In genomic region chr16:47486856-47487255, GRCh38 we compare ENCODE assay signal across 37 cellular contexts. TPM values are rescaled to one million over a fixed set of nuclear protein-coding genes. Genes with fewer than 3 reads are reported as not detected.
A peak's percentile ranks its signal among the peaks of the same experiment; 100 is the strongest.
DNase-seq lines count a peak whose midpoint lies in the region; ATAC-seq, FAIRE-seq and TF ChIP-seq lines count a peak whose summit lies in the region.
"Had no signal": no experiment of that assay in that cellular context is flagged by ENCODE, and none has a peak within 500 bp of the region (broad histone marks: within the 10 kb centered on the region; RNA-seq: fewer than 3 reads in every experiment).

No MANE protein-coding gene starts in this region.

- CTCF ChIA-PET in GM12878 (lab: Yijun Ruan, JAX), result interaction anchor here (2.9 kb wide), 1 partner anchor 12 kb away, joined by 9 read pairs; no protein-coding TSS in a partner anchor

- no peak for FAIRE-seq in GM12878 (lab: Jason Lieb, UNC)
- FAIRE-seq: A549, D721Med, islet of Langerhans, small intestine had no signal

- H4K20me1 ChIP-seq in GM12878 (ENCODE audit: control insufficient read depth, insufficient read depth), result no peaks in the 10 kb centered on the region

- H3K36me3 ChIP-seq in GM12878 (ENCODE audit: control insufficient read depth in 2 of 2, insufficient read depth in 2 of 2, low read length in 1 of 2) (no peaks in the 10 kb centered on the region; a peak in 1 of 4 replicates), vagina (peaks cover 0 to 30% of the 10 kb centered on the region in 2 donors)
- H3K36me3 ChIP-seq: ovary, upper lobe of right lung had no signal

- intact Hi-C loops in GM12878 (cut with micrococcal nuclease; ENCODE audit: unreplicated experiment) (no loop called here), vagina (cut with DNase I) (no loop called here), sciatic nerve (cut with DNase I) (no loop called here)

- no peak for TF ChIP-seq CTCF in GM12878 (IDR thresholded peaks at IDR 0.05 in 2 of 3, conservative IDR thresholded peaks at IDR 0.05 in 1 of 3; ENCODE audit: control insufficient read depth in 2 of 3, extremely low read depth in 1 of 3, insufficient read depth in 1 of 3, low read depth in 3 of 3, low read length in 3 of 3)
- no peak for TF ChIP-seq CTCF in vagina (IDR thresholded peaks at IDR 0.05)

- no peak overlapping the region for H3K27ac ChIP-seq in GM12878 (ENCODE audit: control insufficient read depth, insufficient read depth)
- no peak overlapping the region for H3K27ac ChIP-seq in vagina
- H3K27ac ChIP-seq: A549, coronary artery, GM23248, left lung, ovary, upper lobe of right lung had no signal

- POLR2A ChIA-PET in GM12878 (lab: Charles Lee), result interaction anchor here (1.0 kb wide), 1 partner anchor 19 kb away, joined by 3 read pairs; no protein-coding TSS in a partner anchor

- H3K79me2 ChIP-seq in GM12878 (ENCODE audit: control insufficient read depth, insufficient read depth, low read length), result peaks cover 21% of the 10 kb centered on the region

- H3K9ac ChIP-seq in GM12878 (ENCODE audit: control insufficient read depth, insufficient read depth, low read length), result no peak overlapping the region
- H3K9ac ChIP-seq: GM23248, SK-N-SH had no signal

- TF ChIP-seq RAD21 in GM12878 (IDR thresholded peaks at IDR 0.05; ENCODE audit: insufficient read depth, low read depth, low read length), result no peak

- DNase-seq in GM12878 (ENCODE audit: low read depth, low spot score), result no peak
- no peak for DNase-seq in T-helper 2 cell
- DNase-seq in vagina (ENCODE audit: extremely low spot score in 2 of 2), result no peak
- no peak for DNase-seq in sciatic nerve (ENCODE audit: low spot score)
- DNase-seq in ecto neural progenitor cell (ENCODE audit: low spot score), result no peak
- DNase-seq: activated CD4-positive, alpha-beta T cell treated with anti-CD3 and anti-CD28 coated beads, Interleukin-2, amount 50 U/mL, for 48 hours; activated naive CD4-positive, alpha-beta T cell; activated naive CD8-positive, alpha-beta T cell treated with anti-CD3 and anti-CD28 coated beads, Interleukin-2, amount 50 U/mL, for 24 hours; activated T-cell treated with anti-CD3 and anti-CD28 coated beads, Interleukin-2, amount 50 U/mL, for 72 hours; AML-193; caudate nucleus; CD4-positive, CD25-positive, alpha-beta regulatory T cell; endodermal cell; GM23248; left lung; mesenchymal stem cell; NCI-H1417; NCI-H2029 treated with DMSO at 0.1 percent for 48 hours; NCI-H2227 treated with DMSO at 0.1 percent for 48 hours; nephron progenitor cell; NK-92 treated with Interleukin-12 subunit alpha and Interleukin-12 subunit beta, amount 100 ng/mL, for 24 hours; ovary; PC-3; SK-N-SH; small intestine; stimulated activated naive CD4-positive, alpha-beta T cell; upper lobe of right lung had no signal

- H3K27me3 ChIP-seq in GM12878 (replicated peaks in 1 of 2; ENCODE audit: control insufficient read depth in 2 of 2, insufficient read depth in 2 of 2, low read length in 1 of 2), result no peaks in the 10 kb centered on the region
- H3K27me3 ChIP-seq in vagina, result no peaks in the 10 kb centered on the region
- H3K27me3 ChIP-seq: left lung, ovary, upper lobe of right lung had no signal

- no peak overlapping the region for H3K4me3 ChIP-seq in GM12878
- no peak overlapping the region for H3K4me3 ChIP-seq in vagina
- H3K4me3 ChIP-seq: A549, coronary artery, GM23248, left lung, ovary, upper lobe of right lung had no signal

- no peak for TF ChIP-seq EP300 in GM12878 (IDR thresholded peaks at IDR 0.05; ENCODE audit: borderline replicate concordance in 1 of 2, control insufficient read depth in 1 of 2, low read depth in 2 of 2, low read length in 2 of 2)

- SMC1A ChIA-PET in GM12878 (lab: Charles Lee; ENCODE audit: uncharacterized antibody, unreplicated experiment), result interaction anchor here (1.0 to 9.8 kb wide), 5 partner anchors 10 to 39 kb away, joined by 3 to 254 read pairs (median 3); partner anchors contain the start of genes ITFG1 and PHKB

- H3K4me2 ChIP-seq in GM12878 (ENCODE audit: control insufficient read depth, insufficient read depth), result no peak overlapping the region
- H3K4me2 ChIP-seq: A549, SK-N-SH had no signal

- H2AFZ ChIP-seq in GM12878 (ENCODE audit: control insufficient read depth, low read depth, low read length), result no peak overlapping the region
- H2AFZ ChIP-seq: GM23248 had no signal

- BruUV-seq in GM12878 (replicated peaks; lab: Mats Ljungman, UMichigan), result no TSS peak

- no peak for TF ChIP-seq POLR2A in GM12878 (IDR thresholded peaks at IDR 0.05; ENCODE audit: low read depth, low read length)
- no peak for TF ChIP-seq POLR2A in vagina (IDR thresholded peaks at IDR 0.05)

- H3K9me3 ChIP-seq in GM12878 (replicated peaks; ENCODE audit: control insufficient read depth, insufficient read depth, low read length) (peaks cover 5% of the 10 kb centered on the region; the same call in 2 of the 3 replicates), vagina (peaks cover 19% of the 10 kb centered on the region)

- H3K4me1 ChIP-seq in GM12878 (ENCODE audit: control insufficient read depth, insufficient read depth, low read length) (peaks cover 27% of the 10 kb centered on the region), vagina (peaks cover 5% of the 10 kb centered on the region)
- H3K4me1 ChIP-seq: left lung, upper lobe of right lung had no signal

- RAD21 ChIA-PET in GM12878 (lab: Charles Lee; ENCODE audit: unreplicated experiment), result interaction anchor here (10.7 kb wide), 1 partner anchor 25 kb away, joined by 238 read pairs; the partner anchor contains the start of genes ITFG1 and PHKB

- ATAC-seq in GM18511 (IDR thresholded peaks at IDR 0.05; ENCODE audit: unreplicated experiment) (peak; percentile 77), GM19452 (IDR thresholded peaks at IDR 0.05; ENCODE audit: unreplicated experiment) (peak; percentile 58), HG02973 (IDR thresholded peaks at IDR 0.05; ENCODE audit: unreplicated experiment) (peak; percentile 44), GM12878 (peak; percentile 59), sciatic nerve (no peak)
- ATAC-seq: A549; activated CD4-positive, CD25-positive, alpha-beta regulatory T cell treated with anti-CD3 and anti-CD28 coated beads, Interleukin-2, amount 50 U/mL, for 24 hours; activated naive CD8-positive, alpha-beta T cell treated with anti-CD3 and anti-CD28 coated beads, Interleukin-2, amount 50 U/mL, for 24 hours; activated T-cell treated with anti-CD3 and anti-CD28 coated beads, Interleukin-2, amount 50 U/mL, for 72 hours; esophagus mucosa; left lung; PC-3; Right ventricle myocardium inferior; upper lobe of right lung had no signal

- in situ Hi-C loops in GM12878 (cut with MboI), result no loop called here

TF ChIP-seq in GM12878, 131 proteins besides CTCF, POLR2A, EP300 and RAD21 (continues in another document):
- TF ChIP-seq MTA2 (IDR thresholded peaks at IDR 0.05; ENCODE audit: low read depth) (peak; percentile 49; the same call in 1 of the 2 replicates), IKZF1 (conservative IDR thresholded peaks at IDR 0.05) (peak; percentile 26; the same call in 1 of the 2 replicates)
- TF ChIP-seq, protein P1, sequence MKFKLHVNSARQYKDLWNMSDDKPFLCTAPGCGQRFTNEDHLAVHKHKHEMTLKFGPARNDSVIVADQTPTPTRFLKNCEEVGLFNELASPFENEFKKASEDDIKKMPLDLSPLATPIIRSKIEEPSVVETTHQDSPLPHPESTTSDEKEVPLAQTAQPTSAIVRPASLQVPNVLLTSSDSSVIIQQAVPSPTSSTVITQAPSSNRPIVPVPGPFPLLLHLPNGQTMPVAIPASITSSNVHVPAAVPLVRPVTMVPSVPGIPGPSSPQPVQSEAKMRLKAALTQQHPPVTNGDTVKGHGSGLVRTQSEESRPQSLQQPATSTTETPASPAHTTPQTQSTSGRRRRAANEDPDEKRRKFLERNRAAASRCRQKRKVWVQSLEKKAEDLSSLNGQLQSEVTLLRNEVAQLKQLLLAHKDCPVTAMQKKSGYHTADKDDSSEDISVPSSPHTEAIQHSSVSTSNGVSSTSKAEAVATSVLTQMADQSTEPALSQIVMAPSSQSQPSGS (IDR thresholded peaks at IDR 0.05; ENCODE audit: low read length), result no peak

RNA-seq across cellular contexts. Expression of gene PHKB, which starts 25.7 kb away (rescaled TPM):
- total RNA-seq in GM12878 (2013; cell fraction: nucleolus; rRNA removed), result 482 and 484 TPM in 2 replicates
- total RNA-seq in GM12878 (2014; rRNA removed), result 39.4 and 41.9 TPM in 2 replicates
- total RNA-seq in GM12878 (2014; rRNA removed; fragmentation: Illumina TruSeq; extraction: Trizol), result 44.1 and 48.4 TPM in 2 replicates
- 35.9 and 37.3 TPM in 2 replicates for total RNA-seq in GM12878 (2021)
- 16.8 TPM for polyA plus RNA-seq in GM12878 (2011; ENCODE audit: low read depth)
- 65.6 and 93.6 TPM in 2 replicates for polyA plus RNA-seq in GM12878 (2011; rRNA removed)
- polyA plus RNA-seq in GM12878 (2011; cell fraction: cytosol; rRNA removed), result 29.8 and 33.8 TPM in 2 replicates
- 68.6 and 78.6 TPM in 2 replicates for polyA plus RNA-seq in GM12878 (2011; cell fraction: nucleus; rRNA removed)
- 26.1 and 29.1 TPM in 2 replicates for polyA plus RNA-seq in GM12878 (2012)
- 34.9 and 41.8 TPM in 2 replicates for polyA plus RNA-seq in GM12878 (2014; fragmentation: Illumina TruSeq; extraction: Trizol)
- 10 to 100 TPM; 14.2 to 15.7 TPM for polyA plus RNA-seq in GM12878 (2014; fragmentation: Nextera tagmentation; extraction: Ambion mirVana)
- 27.7 and 31.5 TPM in 2 replicates for polyA plus RNA-seq in GM12878 (2014; rRNA removed)
- 10 to 100 TPM; 36.8 to 46.0 TPM for polyA plus RNA-seq in GM12878 (2016; fragmentation: Nextera tagmentation; extraction: Ambion mirVana)
- 152 and 187 TPM in 2 replicates for polyA minus RNA-seq in GM12878 (2011; rRNA and poly(A)+ RNA removed)
- polyA minus RNA-seq in GM12878 (2011; cell fraction: cytosol; rRNA and poly(A)+ RNA removed), result 27.1 and 37.1 TPM in 2 replicates
- 115 and 182 TPM in 2 replicates for polyA minus RNA-seq in GM12878 (2011; cell fraction: nucleus; rRNA and poly(A)+ RNA removed)
- 64.8 TPM for total RNA-seq in vagina
- 94.2 TPM for total RNA-seq in sciatic nerve

RNA-seq across cellular contexts. Expression of gene ITFG1, which starts 26.0 kb away (rescaled TPM):
- total RNA-seq in GM12878 (2013; cell fraction: nucleolus; rRNA removed), result 171 and 189 TPM in 2 replicates
- total RNA-seq in GM12878 (2014; rRNA removed) (27.6 and 29.9 TPM in 2 replicates), GM12878 (2014; rRNA removed; fragmentation: Illumina TruSeq; extraction: Trizol) (37.3 and 40.1 TPM in 2 replicates), GM12878 (2021) (21.3 and 22.2 TPM in 2 replicates), vagina (24.8 TPM), sciatic nerve (50.0 TPM)
- 11.4 TPM for polyA plus RNA-seq in GM12878 (2011; ENCODE audit: low read depth)
- polyA plus RNA-seq in GM12878 (2011; rRNA removed) (56.3 and 93.7 TPM in 2 replicates), GM12878 (2014; fragmentation: Illumina TruSeq; extraction: Trizol) (29.6 and 36.5 TPM in 2 replicates), GM12878 (2014; fragmentation: Nextera tagmentation; extraction: Ambion mirVana) (10 to 100 TPM in 1 of 2 experiments, 1 to 10 TPM in 1; 9.3 to 15.9 TPM), GM12878 (2014; rRNA removed) (11.5 and 13.8 TPM in 2 replicates), GM12878 (2016; fragmentation: Nextera tagmentation; extraction: Ambion mirVana) (10 to 100 TPM; 45.1 to 45.2 TPM)
- 20.2 and 24.5 TPM in 2 replicates for polyA plus RNA-seq in GM12878 (2011; cell fraction: cytosol; rRNA removed)
- polyA plus RNA-seq in GM12878 (2011; cell fraction: nucleus; rRNA removed), result 18.3 and 23.1 TPM in 2 replicates
- polyA plus RNA-seq in GM12878 (2012), result 17.5 and 19.5 TPM in 2 replicates
- 35.1 and 48.0 TPM in 2 replicates for polyA minus RNA-seq in GM12878 (2011; rRNA and poly(A)+ RNA removed)
- 9.6 and 13.7 TPM in 2 replicates for polyA minus RNA-seq in GM12878 (2011; cell fraction: cytosol; rRNA and poly(A)+ RNA removed)
- polyA minus RNA-seq in GM12878 (2011; cell fraction: nucleus; rRNA and poly(A)+ RNA removed), result 57.8 and 86.2 TPM in 2 replicates
